Comparison of ENCODE assay signal across 8 cellular contexts in genomic region chr19:13718733-13719132, GRCh38. TPM values are rescaled to one million over a fixed set of nuclear protein-coding genes. Genes with fewer than 3 reads are reported as not detected.
DNase-seq lines count a peak whose midpoint lies in the region; ATAC-seq, FAIRE-seq and TF ChIP-seq lines count a peak whose summit lies in the region.

No MANE protein-coding gene starts in this region.

- H3K27me3 ChIP-seq in K562 (ENCODE audit: control insufficient read depth in 2 of 2, insufficient read depth in 2 of 2, low read length in 2 of 2) (peaks cover 3 to 16% of the 10 kb centered on the region in 2 experiments; a peak in 3 of 5 replicates), kidney epithelial cell (ENCODE audit: control insufficient read depth, insufficient read depth, low read length) (peaks cover 3% of the 10 kb centered on the region)

- no peak overlapping the region for H3K27ac Mint-ChIP-seq in activated naive CD4-positive, alpha-beta T cell treated with anti-CD3 and anti-CD28 coated beads, Interleukin-2, amount 50 U/mL, for 72 hours

- no peak overlapping the region for H3K27ac ChIP-seq in K562 (ENCODE audit: extremely low read depth, low read depth, low read length)

- no peak overlapping the region for H3K9ac ChIP-seq in K562 (ENCODE audit: insufficient read depth in 1 of 2, low read depth in 2 of 2, low read length in 2 of 2)

- intact Hi-C loops in K562 (cut with micrococcal nuclease) = no loop called here

- TF ChIP-seq EP300 in K562 (IDR thresholded peaks at IDR 0.05; ENCODE audit: low read length) = no peak

- 6% methylated on average over 9 of the region's 9 CpGs for WGBS in K562 (ENCODE audit: insufficient coverage, low coverage, missing lambda C conversion rate)

- DNase-seq in NCI-H345 treated with DMSO at 0.1 percent for 48 hours (lab: John Stamatoyannopoulos, UW; ENCODE audit: unreplicated experiment) = peak; percentile 56
- peak in 1 of 4 experiments; percentile 17 for DNase-seq in K562 (ENCODE audit: extremely low read depth in 1 of 4, low spot score in 3 of 4)
- no peak for DNase-seq in kidney epithelial cell (ENCODE audit: low read depth)
- no peak for DNase-seq in activated naive CD4-positive, alpha-beta T cell treated with anti-CD3 and anti-CD28 coated beads, Interleukin-2, amount 50 U/mL, for 72 hours (ENCODE audit: low spot score in 2 of 2)
- DNase-seq in AML-193 (lab: John Stamatoyannopoulos, UW) = no peak

- no peak for FAIRE-seq in K562 (lab: Jason Lieb, UNC)

- peak in 1 of 2 experiments; percentile 40; a peak in 2 of 4 replicates for TF ChIP-seq RAD21 in K562 (CRISPR knock-in tag; conservative IDR thresholded peaks at IDR 0.05 in 1 of 2, IDR thresholded peaks at IDR 0.05 in 1 of 2)

- no peak overlapping the region for H3K4me3 ChIP-seq in K562
- no peak overlapping the region for H3K4me3 ChIP-seq in kidney epithelial cell (ENCODE audit: low read depth, low read length)

- H3K36me3 Mint-ChIP-seq in activated naive CD4-positive, alpha-beta T cell treated with anti-CD3 and anti-CD28 coated beads, Interleukin-2, amount 50 U/mL, for 72 hours = peaks cover 7 to 12% of the 10 kb centered on the region in 2 donors

- H3K9me1 ChIP-seq in K562 (ENCODE audit: control insufficient read depth, insufficient read depth, low read length) = no peaks in the 10 kb centered on the region

- no peaks in the 10 kb centered on the region for H4K20me1 ChIP-seq in K562 (replicated peaks; ENCODE audit: control insufficient read depth, insufficient read depth, low read length)

- H3K4me2 ChIP-seq in K562 (ENCODE audit: insufficient read depth, low read length) = no peak overlapping the region

- POLR2A ChIA-PET in K562 (lab: Yijun Ruan, JAX) = no interaction called here

- in situ Hi-C loops in K562 (cut with MboI) = no loop called here

- BruUV-seq in K562 (replicated peaks; lab: Mats Ljungman, UMichigan) = no TSS peak

- H3K79me2 ChIP-seq in K562 (ENCODE audit: control insufficient read depth, insufficient read depth, low read length) = no peaks in the 10 kb centered on the region

- peaks cover 7 to 9% of the 10 kb centered on the region in 2 experiments; a peak in 3 of 5 replicates for H3K4me1 ChIP-seq in K562 (replicated peaks in 1 of 2; ENCODE audit: control insufficient read depth in 2 of 2, insufficient read depth in 2 of 2, low read length in 2 of 2)

- no peak overlapping the region for H2AFZ ChIP-seq in K562 (ENCODE audit: low read depth, low read length)

- TF ChIP-seq CTCF in GM12872 (IDR thresholded peaks at IDR 0.05; ENCODE audit: insufficient read depth, low read depth, low read length) (0 out of 3 replicates have a peak, but pooled peaks have one; percentile 2), K562 (IDR thresholded peaks at IDR 0.05 in 2 of 3, conservative IDR thresholded peaks at IDR 0.05 in 1 of 3; ENCODE audit: insufficient read depth in 2 of 3, low read depth in 1 of 3, low read length in 3 of 3) (peak in 1 of 3 experiments; percentile 17; a peak in 1 of 6 replicates), kidney epithelial cell (IDR thresholded peaks at IDR 0.05; ENCODE audit: insufficient read depth, low read length, poor library complexity, severe bottlenecking) (peak; percentile 15)

- ATAC-seq in K562 (0 out of 3 replicates have a peak, but pooled peaks have one; percentile 33), GM21717 (IDR thresholded peaks at IDR 0.05; ENCODE audit: unreplicated experiment) (no peak), GM18868 (IDR thresholded peaks at IDR 0.05; ENCODE audit: unreplicated experiment) (no peak)
- no peak for ATAC-seq in activated naive CD4-positive, alpha-beta T cell treated with anti-CD3 and anti-CD28 coated beads, Interleukin-2, amount 50 U/mL, for 72 hours

- CTCF ChIA-PET in K562 (lab: Yijun Ruan, JAX; ENCODE audit: low intra/inter-chr PET ratio) = interaction anchor here (1.4 to 3.8 kb wide), 2 partner anchors 121 to 122 kb away, joined by 4 to 15 read pairs; no protein-coding TSS in a partner anchor

- H3K36me3 ChIP-seq in K562 (ENCODE audit: control insufficient read depth, insufficient read depth, low read length) = no peaks in the 10 kb centered on the region
- no peaks in the 10 kb centered on the region for H3K36me3 ChIP-seq in kidney epithelial cell (ENCODE audit: control insufficient read depth, insufficient read depth, low read length)

- H3K9me3 Mint-ChIP-seq in activated naive CD4-positive, alpha-beta T cell treated with anti-CD3 and anti-CD28 coated beads, Interleukin-2, amount 50 U/mL, for 72 hours = peaks cover 4 to 5% of the 10 kb centered on the region in 2 donors

- no peaks in the 10 kb centered on the region for H3K9me3 ChIP-seq in K562 (replicated peaks; ENCODE audit: control insufficient read depth, insufficient read depth, low read depth, low read length)

- no peak for TF ChIP-seq POLR2A in K562 (conservative IDR thresholded peaks at IDR 0.05)

TF ChIP-seq in K562, 482 proteins besides CTCF, POLR2A, EP300 and RAD21 (continues in another document):
- TF ChIP-seq DIDO1 (tag; IDR thresholded peaks at IDR 0.05; ENCODE audit: low read depth) (no peak), XRCC5 (IDR thresholded peaks at IDR 0.05; ENCODE audit: low read depth, low read length) (no peak), POU5F1 (IDR thresholded peaks at IDR 0.05; ENCODE audit: borderline replicate concordance, low read depth, low read length, partially characterized antibody) (no peak), ZNF75A (CRISPR knock-in tag; IDR thresholded peaks at IDR 0.05) (no peak)
- TF ChIP-seq, protein P1, sequence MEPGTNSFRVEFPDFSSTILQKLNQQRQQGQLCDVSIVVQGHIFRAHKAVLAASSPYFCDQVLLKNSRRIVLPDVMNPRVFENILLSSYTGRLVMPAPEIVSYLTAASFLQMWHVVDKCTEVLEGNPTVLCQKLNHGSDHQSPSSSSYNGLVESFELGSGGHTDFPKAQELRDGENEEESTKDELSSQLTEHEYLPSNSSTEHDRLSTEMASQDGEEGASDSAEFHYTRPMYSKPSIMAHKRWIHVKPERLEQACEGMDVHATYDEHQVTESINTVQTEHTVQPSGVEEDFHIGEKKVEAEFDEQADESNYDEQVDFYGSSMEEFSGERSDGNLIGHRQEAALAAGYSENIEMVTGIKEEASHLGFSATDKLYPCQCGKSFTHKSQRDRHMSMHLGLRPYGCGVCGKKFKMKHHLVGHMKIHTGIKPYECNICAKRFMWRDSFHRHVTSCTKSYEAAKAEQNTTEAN (CRISPR knock-in tag; IDR thresholded peaks at IDR 0.05) = no peak

RNA-seq across cellular contexts. Expression of gene MRI1, which starts 45.6 kb away (rescaled TPM):
- 17.4 and 51.8 TPM in 2 replicates for total RNA-seq in K562 (2011; cell fraction: chromatin; rRNA removed; ENCODE audit: low replicate concordance)
- total RNA-seq in K562 (2011; cell fraction: nucleolus; rRNA removed) = 53.4 and 56.5 TPM in 2 replicates
- 27.6 and 32.3 TPM in 2 replicates for total RNA-seq in K562 (2011; cell fraction: nucleoplasm; rRNA removed)
- total RNA-seq in K562 (2014; rRNA removed) = 57.4 and 68.7 TPM in 2 replicates
- 13.3 and 15.8 TPM in 2 replicates for total RNA-seq in K562 (2014; rRNA removed; fragmentation: Illumina TruSeq; extraction: Trizol)
- 30.9 and 31.6 TPM in 2 replicates for total RNA-seq in K562 (2015; rRNA removed; fragmentation: Illumina TruSeq; extraction: Trizol)
- 45.8 and 47.3 TPM in 2 replicates for total RNA-seq in K562 (2021)
- polyA plus RNA-seq in K562 (2011; rRNA removed) = 19.3 and 27.7 TPM in 2 replicates
- polyA plus RNA-seq in K562 (2011; cell fraction: cytosol; rRNA removed) = 29.0 and 63.4 TPM in 2 replicates
- polyA plus RNA-seq in K562 (2011; cell fraction: nucleus; rRNA removed) = 98.1 and 179 TPM in 2 replicates
- polyA plus RNA-seq in K562 (2012) = 24.2 and 27.5 TPM in 2 replicates
- 28.2 and 30.0 TPM in 2 replicates for polyA plus RNA-seq in K562 (2014; fragmentation: Illumina TruSeq; extraction: Trizol)
- polyA plus RNA-seq in K562 (2014; fragmentation: Nextera tagmentation; extraction: Ambion mirVana) = 1 to 10 TPM; 5.5 to 6.5 TPM
- polyA plus RNA-seq in K562 (2014; rRNA removed) = 34.7 and 43.0 TPM in 2 replicates
- polyA minus RNA-seq in K562 (2011; rRNA and poly(A)+ RNA removed) = 10.9 and 14.8 TPM in 2 replicates
- 27.6 and 28.3 TPM in 2 replicates for polyA minus RNA-seq in K562 (2011; cell fraction: cytosol; rRNA and poly(A)+ RNA removed)
- polyA minus RNA-seq in K562 (2011; cell fraction: nucleus; rRNA and poly(A)+ RNA removed) = 23.2 and 23.7 TPM in 2 replicates
- total RNA-seq in kidney epithelial cell = 25.9 and 32.6 TPM in 2 replicates
- total RNA-seq in activated naive CD4-positive, alpha-beta T cell treated with anti-CD3 and anti-CD28 coated beads, Interleukin-2, amount 50 U/mL, for 72 hours = 10 to 100 TPM; 39.5 to 46.4 TPM

RNA-seq across cellular contexts. Expression of gene C19orf53, which starts 55.5 kb away (rescaled TPM):
- 16.1 and 36.9 TPM in 2 replicates for total RNA-seq in K562 (2011; cell fraction: chromatin; rRNA removed; ENCODE audit: low replicate concordance)
- total RNA-seq in K562 (2011; cell fraction: nucleolus; rRNA removed) = 41.2 and 47.9 TPM in 2 replicates
- total RNA-seq in K562 (2011; cell fraction: nucleoplasm; rRNA removed) = 32.6 and 42.2 TPM in 2 replicates
- total RNA-seq in K562 (2014; rRNA removed) = 164 and 284 TPM in 2 replicates
- 63.0 and 98.5 TPM in 2 replicates for total RNA-seq in K562 (2014; rRNA removed; fragmentation: Illumina TruSeq; extraction: Trizol)
- 115 and 130 TPM in 2 replicates for total RNA-seq in K562 (2015; rRNA removed; fragmentation: Illumina TruSeq; extraction: Trizol)
- 95.9 and 109 TPM in 2 replicates for total RNA-seq in K562 (2021)
- 151 and 169 TPM in 2 replicates for polyA plus RNA-seq in K562 (2011; rRNA removed)
- 153 and 227 TPM in 2 replicates for polyA plus RNA-seq in K562 (2011; cell fraction: cytosol; rRNA removed)
- polyA plus RNA-seq in K562 (2011; cell fraction: nucleus; rRNA removed) = 87.2 and 100 TPM in 2 replicates
- polyA plus RNA-seq in K562 (2012) = 146 and 190 TPM in 2 replicates
- polyA plus RNA-seq in K562 (2014; fragmentation: Illumina TruSeq; extraction: Trizol) = 205 and 214 TPM in 2 replicates
- 100 to 1,000 TPM; 416 to 441 TPM for polyA plus RNA-seq in K562 (2014; fragmentation: Nextera tagmentation; extraction: Ambion mirVana)
- polyA plus RNA-seq in K562 (2014; rRNA removed) = 197 and 206 TPM in 2 replicates
- 24.1 and 41.5 TPM in 2 replicates for polyA minus RNA-seq in K562 (2011; rRNA and poly(A)+ RNA removed)
- polyA minus RNA-seq in K562 (2011; cell fraction: cytosol; rRNA and poly(A)+ RNA removed) = 58.9 and 66.1 TPM in 2 replicates
- 14.9 and 21.1 TPM in 2 replicates for polyA minus RNA-seq in K562 (2011; cell fraction: nucleus; rRNA and poly(A)+ RNA removed)
- 196 and 203 TPM in 2 replicates for total RNA-seq in kidney epithelial cell
- total RNA-seq in activated naive CD4-positive, alpha-beta T cell treated with anti-CD3 and anti-CD28 coated beads, Interleukin-2, amount 50 U/mL, for 72 hours = 100 to 1,000 TPM in 1 of 2 donors, 10 to 100 TPM in 1; 92.3 to 134 TPM
